In genomic region chr19:31114585-31114984, GRCh38 we compare ENCODE assay signal across 17 cellular contexts.
DNase-seq lines count a peak whose midpoint lies in the region; ATAC-seq, FAIRE-seq and TF ChIP-seq lines count a peak whose summit lies in the region.
"Had no signal": no experiment of that assay in that cellular context is flagged by ENCODE, and none has a peak within 500 bp of the region (broad histone marks: within the 10 kb centered on the region; RNA-seq: fewer than 3 reads in every experiment).

No MANE protein-coding gene starts in this region.

- H3K27ac Mint-ChIP-seq in activated T-helper 17 cell treated with anti-CD3 and anti-CD28 coated beads, Interleukin-2, amount 50 U/mL, for 72 hours, result no peak overlapping the region
- H3K27ac Mint-ChIP-seq: CD8-positive, alpha-beta memory T cell; GM23338; IgD-negative memory B cell had no signal

- peak; percentile 48 for DNase-seq in EH (ENCODE audit: low read depth)
- DNase-seq in RCC 7860 (ENCODE audit: low spot score), result peak; percentile 13
- DNase-seq in astrocyte of the spinal cord (ENCODE audit: low read depth, low spot score), result peak; percentile 24
- DNase-seq in kidney tubule cell (ENCODE audit: low spot score), result peak; percentile 28
- DNase-seq in NCI-H1417 (lab: John Stamatoyannopoulos, UW), result no peak
- DNase-seq: AML-193; Caco-2; CD8-positive, alpha-beta memory T cell; DMS53; H7 had no signal

- H3K4me3 Mint-ChIP-seq in activated T-helper 17 cell treated with anti-CD3 and anti-CD28 coated beads, Interleukin-2, amount 50 U/mL, for 72 hours, result no peak overlapping the region
- H3K4me3 Mint-ChIP-seq: CD8-positive, alpha-beta memory T cell; GM23338; IgD-negative memory B cell had no signal

- FAIRE-seq in RCC 7860 (lab: Jason Lieb, UNC), result no peak
- FAIRE-seq: GM12878, GM18507 had no signal

- no peak overlapping the region for H3K4me3 ChIP-seq in astrocyte of the spinal cord (ENCODE audit: low read depth, low read length)
- H3K4me3 ChIP-seq: BLaER1, GM12878, GM23338 had no signal

- no peaks in the 10 kb centered on the region for H3K9me3 Mint-ChIP-seq in activated T-helper 17 cell treated with anti-CD3 and anti-CD28 coated beads, Interleukin-2, amount 50 U/mL, for 72 hours
- H3K9me3 Mint-ChIP-seq: GM23338 had no signal

- no peak for ATAC-seq in activated T-helper 17 cell treated with anti-CD3 and anti-CD28 coated beads, Interleukin-2, amount 50 U/mL, for 72 hours (replicated peaks)
- ATAC-seq in GM21786 (IDR thresholded peaks at IDR 0.05; ENCODE audit: unreplicated experiment), result no peak
- ATAC-seq: GM12878, GM23338 had no signal

- no peaks in the 10 kb centered on the region for H3K4me1 Mint-ChIP-seq in activated T-helper 17 cell treated with anti-CD3 and anti-CD28 coated beads, Interleukin-2, amount 50 U/mL, for 72 hours
- H3K4me1 Mint-ChIP-seq: IgD-negative memory B cell had no signal

- TF ChIP-seq CTCF in astrocyte of the spinal cord (IDR thresholded peaks at IDR 0.05; ENCODE audit: low read depth, low read length), result no peak

- in situ Hi-C loops in astrocyte of the spinal cord (cut with HindIII; ENCODE audit: low sequenced_read_pairs), result no loop called here

- H3K36me3 Mint-ChIP-seq in activated T-helper 17 cell treated with anti-CD3 and anti-CD28 coated beads, Interleukin-2, amount 50 U/mL, for 72 hours (ENCODE audit: low read depth), result no peaks in the 10 kb centered on the region
- H3K36me3 Mint-ChIP-seq: CD8-positive, alpha-beta memory T cell; IgD-negative memory B cell had no signal

- H3K27me3 Mint-ChIP-seq in activated T-helper 17 cell treated with anti-CD3 and anti-CD28 coated beads, Interleukin-2, amount 50 U/mL, for 72 hours, result peaks cover 17% of the 10 kb centered on the region
- H3K27me3 Mint-ChIP-seq: IgD-negative memory B cell had no signal

Comparison
In these comparisons a context has a peak if more than half of its experiments do, and no peak if none do; other contexts are left out.
1. DNase-seq: peak in EH (single experiment), RCC 7860 (single experiment), astrocyte of the spinal cord (single experiment) and kidney tubule cell (single experiment); none in NCI-H1417 (0 of 3).